ENCODE assay signal across 26 cellular contexts in the genomic region with DNA sequence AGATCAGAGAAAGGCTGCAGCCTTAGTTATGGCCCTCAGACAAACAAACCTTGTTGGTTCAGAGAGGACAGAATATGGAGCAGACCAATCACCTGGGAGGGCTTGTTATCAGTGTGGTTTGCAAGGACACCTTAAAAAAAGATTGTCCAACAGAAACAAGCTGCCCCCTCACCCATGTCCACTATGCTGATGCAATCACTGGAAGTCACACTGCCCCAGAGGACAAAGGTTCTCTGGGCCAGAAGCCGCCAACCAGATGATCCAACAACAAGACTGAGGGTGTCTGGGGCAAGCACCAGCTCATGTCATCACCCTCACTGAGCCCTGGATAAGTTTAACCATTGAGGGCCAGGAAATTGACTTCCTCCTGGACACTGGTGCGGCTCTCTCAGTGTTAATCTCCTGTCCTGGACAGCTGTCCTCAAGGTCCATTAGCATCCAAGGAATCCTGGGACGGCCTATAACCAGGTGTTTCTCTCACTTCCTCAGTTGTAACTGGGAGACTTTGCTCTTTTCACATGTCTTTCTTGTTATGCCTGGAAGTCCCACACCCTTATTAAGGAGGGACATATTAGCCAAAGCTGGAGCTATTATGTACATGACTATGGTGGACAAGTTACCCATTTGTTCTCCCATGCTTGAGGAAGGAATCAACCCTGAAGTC.
"Had no signal": no experiment of that assay in that cellular context is flagged by ENCODE, and none has a peak within 500 bp of the region (broad histone marks: within the 10 kb centered on the region; RNA-seq: fewer than 3 reads in every experiment).

No MANE protein-coding gene starts in this region.

- H3K4me1 ChIP-seq: ascending aorta, breast epithelium, colonic mucosa had no signal

- H3K4me3 ChIP-seq: ascending aorta, breast epithelium, cardiac muscle cell, colonic mucosa had no signal

- ATAC-seq: activated naive CD4-positive, alpha-beta T cell treated with anti-CD3 and anti-CD28 coated beads, Interleukin-2, amount 50 U/mL, for 72 hours; activated T-cell treated with anti-CD3 and anti-CD28 coated beads, Interleukin-2, amount 50 U/mL, for 72 hours; esophagus mucosa had no signal

- FAIRE-seq: frontal cortex had no signal

- H3K36me3 ChIP-seq: ascending aorta, breast epithelium, cardiac muscle cell, colonic mucosa had no signal

- H3K27ac ChIP-seq: ascending aorta, breast epithelium, cardiac muscle cell, colonic mucosa had no signal

- DNase-seq: activated CD4-positive, alpha-beta memory T cell treated with anti-CD3 and anti-CD28 coated beads, Interleukin-2, amount 10 ng/mL, durations not matched to agents 7 days and 5 days; activated CD4-positive, alpha-beta T cell treated with anti-CD3 and anti-CD28 coated beads for 1 hour; activated CD4-positive, alpha-beta T cell treated with anti-CD3 and anti-CD28 coated beads for 4 hours; activated CD4-positive, alpha-beta T cell treated with anti-CD3 and anti-CD28 coated beads, Interleukin-2, amount 10 ng/mL, durations not matched to agents 7 days and 5 days; activated CD4-positive, alpha-beta T cell treated with anti-CD3 and anti-CD28 coated beads, Interleukin-2, amount 50 U/mL, for 4 hours; activated CD8-positive, alpha-beta memory T cell treated with anti-CD3 and anti-CD28 coated beads, Interleukin-2, amount 50 U/mL, for 48 hours; activated gamma-delta T cell; activated naive CD4-positive, alpha-beta T cell; activated naive CD4-positive, alpha-beta T cell treated with anti-CD3 and anti-CD28 coated beads, Interleukin-2, amount 10 ng/mL, durations not matched to agents 7 days and 5 days; activated naive CD8-positive, alpha-beta T cell treated with anti-CD3 and anti-CD28 coated beads, Interleukin-2, amount 10 ng/mL, durations not matched to agents 7 days and 5 days; activated T-cell treated with anti-CD3 and anti-CD28 coated beads for 4 hours; activated T-cell treated with anti-CD3 and anti-CD28 coated beads, Interleukin-2, amount 50 U/mL, for 24 hours; activated T-cell treated with anti-CD3 and anti-CD28 coated beads, Interleukin-2, amount 50 U/mL, for 72 hours; central memory CD4-positive, alpha-beta T cell; cerebellar nuclear complex; colonic mucosa; effector CD8-positive, alpha-beta T cell; foreskin fibroblast; head of caudate nucleus; T-helper 2 cell had no signal

- H3K9me3 ChIP-seq: ascending aorta, colonic mucosa had no signal

- H3K27me3 ChIP-seq: ascending aorta, breast epithelium, cardiac muscle cell, colonic mucosa had no signal
